29 cellular contexts compared by ENCODE assay signal in genomic region chr4:154444958-154445357, GRCh38. TPM values are rescaled to one million over a fixed set of nuclear protein-coding genes. Genes with fewer than 3 reads are reported as not detected.
"Had no signal": no experiment of that assay in that cellular context is flagged by ENCODE, and none has a peak within 500 bp of the region (broad histone marks: within the 10 kb centered on the region; RNA-seq: fewer than 3 reads in every experiment).

No MANE protein-coding gene starts in this region.

- FAIRE-seq: colon, endometrium, endothelial cell of umbilical vein, frontal cortex had no signal

- H3K27ac ChIP-seq: colonic mucosa, coronary artery, dorsolateral prefrontal cortex, epithelial cell of prostate, esophagus muscularis mucosa, esophagus squamous epithelium, foreskin keratinocyte, gastrocnemius medialis, gastroesophageal sphincter, heart left ventricle, heart right ventricle had no signal

- H3K4me3 ChIP-seq: colonic mucosa, coronary artery, dorsolateral prefrontal cortex, esophagus muscularis mucosa, esophagus squamous epithelium, gastrocnemius medialis, gastroesophageal sphincter, heart left ventricle, heart right ventricle had no signal

- H3K27me3 ChIP-seq: colonic mucosa, dorsolateral prefrontal cortex, esophagus muscularis mucosa, esophagus squamous epithelium, foreskin keratinocyte, gastrocnemius medialis, gastroesophageal sphincter, heart right ventricle had no signal

- H3K4me1 ChIP-seq: colonic mucosa, esophagus muscularis mucosa, esophagus squamous epithelium, foreskin keratinocyte, gastrocnemius medialis, gastroesophageal sphincter, heart left ventricle, heart right ventricle had no signal

- H3K9me3 ChIP-seq: colonic mucosa, esophagus muscularis mucosa, esophagus squamous epithelium, gastrocnemius medialis, gastroesophageal sphincter, heart left ventricle, heart right ventricle had no signal

- ATAC-seq: effector memory CD8-positive, alpha-beta T cell; esophagus mucosa; foreskin keratinocyte; gastrocnemius medialis; gastroesophageal sphincter; heart left ventricle; heart right ventricle had no signal

- DNase-seq: colonic mucosa; cortex of kidney; dermis blood vessel endothelial cell; dorsolateral prefrontal cortex; effector CD4-positive, alpha-beta T cell; effector CD8-positive, alpha-beta T cell; effector memory CD4-positive, alpha-beta T cell; effector memory CD8-positive, alpha-beta T cell; endodermal cell; erythroblast; esophagus squamous epithelium; foreskin keratinocyte; foreskin melanocyte; gastrocnemius medialis; glutamatergic neuron; head of caudate nucleus; heart left ventricle; heart right ventricle had no signal

- H3K36me3 ChIP-seq: colonic mucosa, esophagus muscularis mucosa, esophagus squamous epithelium, gastrocnemius medialis, gastroesophageal sphincter, heart left ventricle, heart right ventricle had no signal

RNA-seq across cellular contexts. Expression of gene DCHS2, which starts 46.6 kb away (rescaled TPM):
- total RNA-seq: endothelial cell of umbilical vein, fibroblast of lung, foreskin keratinocyte, glomerular endothelial cell had no signal
- polyA plus RNA-seq: endothelial cell of umbilical vein, fibroblast of lung, foreskin keratinocyte had no signal
